1 cellular context compared by ENCODE assay signal in genomic region chr1:7255303-7256058, GRCh38.
TF ChIP-seq lines count a peak whose summit lies in the region.

No MANE protein-coding gene starts in this region.

TF ChIP-seq in HCT116, 20 proteins besides CTCF, POLR2A, EP300 and RAD21 (continued from another document):
- TF ChIP-seq ZBTB33 (IDR thresholded peaks at IDR 0.05; ENCODE audit: extremely low read depth, insufficient replicate concordance, low read length), result no peak
- TF ChIP-seq CEBPB (IDR thresholded peaks at IDR 0.05; ENCODE audit: low read depth), result no peak
- TF ChIP-seq POLR2AphosphoS5 (IDR thresholded peaks at IDR 0.05; ENCODE audit: low read depth, low read length), result no peak
- TF ChIP-seq CBX3 (IDR thresholded peaks at IDR 0.05; ENCODE audit: low read depth), result no peak
